Comparison of ENCODE assay signal across 1 cellular context in genomic region chr15:100767002-100767825, GRCh38.
TF ChIP-seq lines count a peak whose summit lies in the region.

No MANE protein-coding gene starts in this region.

TF ChIP-seq in IMR-90, 13 proteins besides CTCF, POLR2A, EP300 and RAD21:
- TF ChIP-seq CEBPB (IDR thresholded peaks at IDR 0.05; ENCODE audit: low read depth, low read length) = no peak
- no peak for TF ChIP-seq FOS (IDR thresholded peaks at IDR 0.05; ENCODE audit: low read depth, low read length)
- TF ChIP-seq MAZ (IDR thresholded peaks at IDR 0.05; ENCODE audit: borderline replicate concordance, low read depth, low read length) = no peak
- TF ChIP-seq RFX5 (IDR thresholded peaks at IDR 0.05; ENCODE audit: low read depth, low read length) = no peak
- TF ChIP-seq NFE2L2 (IDR thresholded peaks at IDR 0.05; ENCODE audit: low read depth, low read length) = no peak
- no peak for TF ChIP-seq BHLHE40 (IDR thresholded peaks at IDR 0.05; ENCODE audit: low read depth, low read length)
- no peak for TF ChIP-seq USF2 (IDR thresholded peaks at IDR 0.05; ENCODE audit: low read depth, low read length)
- TF ChIP-seq CHD1 (IDR thresholded peaks at IDR 0.05; ENCODE audit: low read depth, low read length) = no peak
- no peak for TF ChIP-seq ELK1 (IDR thresholded peaks at IDR 0.05; ENCODE audit: borderline replicate concordance, low read depth, low read length)
- TF ChIP-seq MXI1 (IDR thresholded peaks at IDR 0.05; ENCODE audit: borderline replicate concordance, low read depth, low read length) = no peak
- no peak for TF ChIP-seq MAFK (IDR thresholded peaks at IDR 0.05; ENCODE audit: low read depth, low read length)
- no peak for TF ChIP-seq RCOR1 (IDR thresholded peaks at IDR 0.05; ENCODE audit: insufficient replicate concordance, low read length)
- no peak for TF ChIP-seq SMC3 (IDR thresholded peaks at IDR 0.05; ENCODE audit: low read depth, low read length)
